8 cellular contexts compared by ENCODE assay signal in genomic region chr7:22559829-22560489, GRCh38. TPM values are rescaled to one million over a fixed set of nuclear protein-coding genes. Genes with fewer than 3 reads are reported as not detected.
A peak's percentile ranks its signal among the peaks of the same experiment; 100 is the strongest.
DNase-seq lines count a peak whose midpoint lies in the region; ATAC-seq and TF ChIP-seq lines count a peak whose summit lies in the region.

No MANE protein-coding gene starts in this region.

- no peaks in the 10 kb centered on the region for H3K36me3 Mint-ChIP-seq in activated CD4-positive, alpha-beta T cell treated with anti-CD3 and anti-CD28 coated beads, Interleukin-2, amount 10 ng/mL, durations not matched to agents 24 days and 14 days (ENCODE audit: low read depth)

- POLR2A ChIA-PET in AG04450 (lab: Yijun Ruan, JAX) = interaction anchor here (0.7 to 5.6 kb wide), 6 partner anchors 13 to 300 kb away, joined by 3 to 50 read pairs (median 10); partner anchors contain the start of gene IL6

- H3K27me3 Mint-ChIP-seq in activated CD4-positive, alpha-beta T cell treated with anti-CD3 and anti-CD28 coated beads, Interleukin-2, amount 10 ng/mL, durations not matched to agents 24 days and 14 days = peaks cover 10% of the 10 kb centered on the region

- no peaks in the 10 kb centered on the region for H3K27me3 ChIP-seq in AG04450 (ENCODE audit: control insufficient read depth, insufficient read depth, low read length)
- peaks cover 0 to 2% (median 0%) of the 10 kb centered on the region in 4 donors for H3K27me3 ChIP-seq in liver (ENCODE audit: control insufficient read depth in 4 of 4, insufficient read depth in 4 of 4, low read length in 3 of 4)

- peak; percentile 76 for DNase-seq in AG04450 (ENCODE audit: low read depth, low spot score)
- peak; percentile 52 to 82 for DNase-seq in NCI-H526 (lab: John Stamatoyannopoulos, UW)
- DNase-seq in activated CD4-positive, alpha-beta T cell treated with anti-CD3 and anti-CD28 coated beads, Interleukin-2, amount 10 ng/mL, durations not matched to agents 24 days and 14 days = peak; percentile 91
- no peak for DNase-seq in coronary artery (ENCODE audit: low spot score)
- peak; percentile 21 to 58 (median 48) for DNase-seq in stimulated activated CD4-positive, alpha-beta T cell treated with anti-CD3 and anti-CD28 coated beads, TNF-alpha, amount 100 ng/mL, for 24 hours (ENCODE audit: low read depth in 3 of 3)

- H3K4me3 ChIP-seq in AG04450 (ENCODE audit: low read depth, low read length) (no peak overlapping the region), coronary artery (no peak overlapping the region), liver (ENCODE audit: low read depth in 1 of 3, low read length in 3 of 3) (no peak overlapping the region)

- H3K4me1 ChIP-seq in liver (ENCODE audit: control insufficient read depth in 4 of 4, insufficient read depth in 4 of 4, low read length in 3 of 4) = peaks cover 1 to 10% (median 5%) of the 10 kb centered on the region in 4 donors

- H3K27ac Mint-ChIP-seq in activated CD4-positive, alpha-beta T cell treated with anti-CD3 and anti-CD28 coated beads, Interleukin-2, amount 10 ng/mL, durations not matched to agents 24 days and 14 days = no peak overlapping the region

- no peaks in the 10 kb centered on the region for H3K9me3 Mint-ChIP-seq in activated CD4-positive, alpha-beta T cell treated with anti-CD3 and anti-CD28 coated beads, Interleukin-2, amount 10 ng/mL, durations not matched to agents 24 days and 14 days

- intact Hi-C loops in activated CD4-positive, alpha-beta T cell treated with anti-CD3 and anti-CD28 coated beads, Interleukin-2, amount 10 ng/mL, durations not matched to agents 24 days and 14 days (cut with micrococcal nuclease) = loop anchor here (1.0 to 10.0 kb wide), 4 partner anchors 166 to 495 kb away; no protein-coding TSS in a partner anchor

- WGBS in liver = 38% methylated on average over 13 of the region's 13 CpGs

- ATAC-seq in GM18520 (IDR thresholded peaks at IDR 0.05; ENCODE audit: unreplicated experiment) = peak; percentile 30
- ATAC-seq in HG03457 (IDR thresholded peaks at IDR 0.05; ENCODE audit: unreplicated experiment) = peak; percentile 40

- CTCF ChIA-PET in AG04450 (lab: Charles Lee) = interaction anchor here (0.6 to 10.3 kb wide), 56 partner anchors 9 to 627 kb away, joined by 3 to 236 read pairs (median 4); partner anchors contain the start of genes IL6, KLHL7, STEAP1B and TOMM7

- no peak overlapping the region for H3K4me3 Mint-ChIP-seq in activated CD4-positive, alpha-beta T cell treated with anti-CD3 and anti-CD28 coated beads, Interleukin-2, amount 10 ng/mL, durations not matched to agents 24 days and 14 days

- TF ChIP-seq CTCF in AG04450 (IDR thresholded peaks at IDR 0.05; ENCODE audit: low read depth, low read length) (peak; percentile 91), coronary artery (IDR thresholded peaks at IDR 0.05) (peak; percentile 75), liver (IDR thresholded peaks at IDR 0.05; ENCODE audit: low read depth, low read length, missing input control) (peak; percentile 95)

- peaks cover 37% of the 10 kb centered on the region for H3K4me1 Mint-ChIP-seq in activated CD4-positive, alpha-beta T cell treated with anti-CD3 and anti-CD28 coated beads, Interleukin-2, amount 10 ng/mL, durations not matched to agents 24 days and 14 days

- no peak overlapping the region for H3K27ac ChIP-seq in AG04450 (ENCODE audit: low read depth, low read length)
- H3K27ac ChIP-seq in coronary artery = no peak overlapping the region
- H3K27ac ChIP-seq in liver (ENCODE audit: low read depth in 1 of 2, low read length in 2 of 2) = no peak overlapping the region

- TF ChIP-seq RAD21 in liver (IDR thresholded peaks at IDR 0.05) = peak; percentile 94 to 96

- H3K9me3 ChIP-seq in AG04450 (ENCODE audit: control insufficient read depth, insufficient read depth, low read length) (no peaks in the 10 kb centered on the region), liver (ENCODE audit: control insufficient read depth in 4 of 4, low read length in 3 of 4) (no peaks in the 10 kb centered on the region)

- H3K9ac ChIP-seq in liver (ENCODE audit: low read depth in 1 of 2, low read length in 2 of 2) = no peak overlapping the region

- H3K36me3 ChIP-seq in liver (ENCODE audit: control insufficient read depth in 4 of 4, insufficient read depth in 3 of 4, low read depth in 1 of 4, low read length in 3 of 4) = no peaks in the 10 kb centered on the region

TF ChIP-seq in liver, 16 proteins besides CTCF, POLR2A, EP300 and RAD21:
- TF ChIP-seq FOXA1 (IDR thresholded peaks at IDR 0.05) (peak; percentile 32), EGR1 (IDR thresholded peaks at IDR 0.05; ENCODE audit: low read depth in 2 of 2) (no peak), SP1 (IDR thresholded peaks at IDR 0.05) (no peak), NR2F2 (IDR thresholded peaks at IDR 0.05) (no peak), JUND (IDR thresholded peaks at IDR 0.05) (no peak), ZBTB33 (IDR thresholded peaks at IDR 0.05) (no peak), HNF4A (conservative IDR thresholded peaks at IDR 0.05) (peak in 1 of 2 donors; percentile 18), FOXA2 (IDR thresholded peaks at IDR 0.05) (peak; percentile 58), GABPA (IDR thresholded peaks at IDR 0.05 in 1 of 2, conservative IDR thresholded peaks at IDR 0.05 in 1 of 2) (no peak), REST (IDR thresholded peaks at IDR 0.05) (no peak)

RNA-seq across cellular contexts. Expression of gene STEAP1B, which starts 60.0 kb away (rescaled TPM):
- polyA plus RNA-seq in AG04450 (2011; rRNA removed) (14.4 and 18.8 TPM in 2 replicates), liver (under 1 TPM in 1 of 2 donors, not detected in 1; 0.06 TPM)
- polyA minus RNA-seq in AG04450 (2011; rRNA and poly(A)+ RNA removed) = 9.0 and 11.6 TPM in 2 replicates
- total RNA-seq in activated CD4-positive, alpha-beta T cell treated with anti-CD3 and anti-CD28 coated beads, Interleukin-2, amount 10 ng/mL, durations not matched to agents 24 days and 14 days = 0.21 TPM in 1 of 2 replicates, not detected in the other
- total RNA-seq in liver = under 1 TPM; 0.08 to 0.28 TPM
